Comparison of ENCODE assay signal across 19 cellular contexts in the genomic region with DNA sequence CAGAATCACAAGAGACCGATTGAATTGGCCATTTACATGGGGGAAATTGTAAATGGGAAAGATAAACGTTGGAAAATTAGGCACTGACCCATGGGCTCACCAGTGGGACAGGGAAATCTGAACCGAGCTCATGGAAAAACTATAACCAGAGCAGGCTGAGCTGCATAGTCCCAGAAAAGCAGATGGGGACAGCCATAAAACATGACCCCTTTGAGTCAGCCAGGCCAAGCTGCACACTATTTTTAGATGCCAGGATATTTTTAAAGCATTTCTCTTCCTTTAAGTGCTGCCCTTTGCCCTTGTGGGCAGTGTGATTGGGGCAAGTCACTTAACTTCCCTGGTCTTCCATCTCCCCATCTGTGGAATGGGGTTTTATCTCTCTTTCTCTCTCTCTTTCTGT.
"Had no signal": no experiment of that assay in that cellular context is flagged by ENCODE, and none has a peak within 500 bp of the region (broad histone marks: within the 10 kb centered on the region; RNA-seq: fewer than 3 reads in every experiment).

No MANE protein-coding gene starts in this region.

- H3K27me3 ChIP-seq: uterus had no signal

- H3K27ac ChIP-seq: dorsolateral prefrontal cortex, esophagus squamous epithelium, gastroesophageal sphincter, prostate gland, skin epidermis, uterus, WERI-Rb-1 had no signal

- H3K9me3 ChIP-seq: esophagus squamous epithelium, gastroesophageal sphincter, prostate gland, uterus had no signal

- DNase-seq: activated CD4-positive, alpha-beta T cell treated with anti-CD3 and anti-CD28 coated beads, Interleukin-2, amount 10 ng/mL, durations not matched to agents 7 days and 5 days; activated CD4-positive, CD25-positive, alpha-beta regulatory T cell treated with anti-CD3 and anti-CD28 coated beads, Interleukin-2, amount 50 U/mL, for 72 hours; activated CD8-positive, alpha-beta T cell treated with anti-CD3 and anti-CD28 coated beads for 36 hours; activated gamma-delta T cell; activated T-cell treated with anti-CD3 and anti-CD28 coated beads for 4 hours; dorsolateral prefrontal cortex; effector memory CD8-positive, alpha-beta T cell; esophagus squamous epithelium; natural killer cell; stimulated activated CD4-positive, alpha-beta T cell treated with anti-CD3 and anti-CD28 coated beads, Interleukin-1b, Interleukin-23, amount 100 ng/mL, for 48 hours; T-helper 1 cell; trophoblast cell; uterus; WERI-Rb-1 had no signal

- H3K36me3 ChIP-seq: esophagus squamous epithelium, gastroesophageal sphincter, prostate gland, uterus, WERI-Rb-1 had no signal

- H3K4me1 ChIP-seq: esophagus squamous epithelium, gastroesophageal sphincter, prostate gland, uterus had no signal

- ATAC-seq: activated CD8-positive, alpha-beta memory T cell treated with anti-CD3 and anti-CD28 coated beads, Interleukin-2, amount 10 ng/mL, durations not matched to agents 7 days and 5 days; activated CD8-positive, alpha-beta T cell treated with anti-CD3 and anti-CD28 coated beads for 36 hours; effector memory CD8-positive, alpha-beta T cell; gastroesophageal sphincter; natural killer cell; stimulated activated effector memory CD8-positive, alpha-beta T cell treated with anti-CD3 and anti-CD28 coated beads, Interleukin-12 subunit alpha, Interleukin-12 subunit beta, amount 100 ng/mL, for 72 hours had no signal

- H3K4me3 ChIP-seq: dorsolateral prefrontal cortex, esophagus squamous epithelium, gastroesophageal sphincter, prostate gland, skin epidermis, uterus had no signal
